23 cellular contexts compared by ENCODE assay signal in the genomic region with DNA sequence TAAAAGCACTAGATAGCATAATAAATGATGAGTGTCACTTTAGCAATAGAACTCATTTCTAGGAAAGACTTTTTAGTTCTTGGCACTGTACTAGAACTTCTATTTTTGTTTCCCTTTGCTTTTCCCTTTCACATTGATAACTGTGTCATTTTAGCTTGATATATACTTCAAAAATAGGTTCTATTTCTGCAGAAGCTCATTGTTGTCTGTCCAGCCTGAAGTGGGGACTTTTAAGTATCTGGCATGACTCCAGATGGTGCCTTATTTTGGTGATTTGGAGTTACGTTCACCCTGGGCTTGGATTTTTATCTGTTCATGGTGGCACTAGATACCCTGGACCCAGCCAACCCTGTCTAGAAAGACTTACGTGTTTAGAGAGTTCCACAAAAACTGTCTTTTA. TPM values are rescaled to one million over a fixed set of nuclear protein-coding genes. Genes with fewer than 3 reads are reported as not detected.
DNase-seq lines count a peak whose midpoint lies in the region; ATAC-seq and TF ChIP-seq lines count a peak whose summit lies in the region.
"Had no signal": no experiment of that assay in that cellular context is flagged by ENCODE, and none has a peak within 500 bp of the region (broad histone marks: within the 10 kb centered on the region; RNA-seq: fewer than 3 reads in every experiment).

No MANE protein-coding gene starts in this region.

- peak overlapping the region; percentile 21 for H3K4me3 Mint-ChIP-seq in activated naive CD4-positive, alpha-beta T cell treated with anti-CD3 and anti-CD28 coated beads, Interleukin-2, amount 10 ng/mL, durations not matched to agents 7 days and 5 days
- H3K4me3 Mint-ChIP-seq: activated naive CD8-positive, alpha-beta T cell had no signal

- peak overlapping the region; percentile 9 for H3K4me2 ChIP-seq in Karpas-422 (ENCODE audit: low read depth, low read length, poor library complexity, severe bottlenecking)
- H3K4me2 ChIP-seq: BLaER1 had no signal

- no peak for ATAC-seq in activated naive CD4-positive, alpha-beta T cell treated with anti-CD3 and anti-CD28 coated beads, Interleukin-2, amount 50 U/mL, for 72 hours
- no peak for ATAC-seq in HG03280 (IDR thresholded peaks at IDR 0.05; ENCODE audit: unreplicated experiment)

- no peak for DNase-seq in activated naive CD4-positive, alpha-beta T cell treated with anti-CD3 and anti-CD28 coated beads, Interleukin-2, amount 10 ng/mL, durations not matched to agents 7 days and 5 days
- DNase-seq in activated naive CD4-positive, alpha-beta T cell treated with anti-CD3 and anti-CD28 coated beads, Interleukin-2, amount 50 U/mL, for 72 hours (ENCODE audit: low spot score in 2 of 2), result no peak
- DNase-seq in Karpas-422, result no peak
- no peak for DNase-seq in ascending aorta (ENCODE audit: low spot score in 2 of 2)
- DNase-seq in HAP-1 (ENCODE audit: low spot score in 2 of 2), result no peak
- no peak for DNase-seq in colonic mucosa
- DNase-seq: activated CD4-positive, alpha-beta T cell treated with anti-CD3 and anti-CD28 coated beads for 4 hours; aorta; central memory CD4-positive, alpha-beta T cell; DMS79 treated with DMSO at 0.1 percent for 48 hours; KBM-7; NCI-H1694 treated with DMSO at 0.1 percent for 48 hours; NCI-H2227 treated with DMSO at 0.1 percent for 48 hours; NCI-H748 treated with DMSO at 0.1 percent for 48 hours; SHP77 treated with DMSO at 0.1 percent for 48 hours; stimulated activated CD4-positive, alpha-beta T cell treated with anti-CD3 and anti-CD28 coated beads, Interleukin-1b, Interleukin-23, amount 100 ng/mL, for 48 hours; uterus had no signal

- no peaks in the 10 kb centered on the region for H3K9me2 ChIP-seq in Karpas-422 (replicated peaks; ENCODE audit: insufficient read depth, low read length)

- TF ChIP-seq CTCF in ascending aorta (IDR thresholded peaks at IDR 0.05), result no peak
- no peak for TF ChIP-seq CTCF in colonic mucosa (IDR thresholded peaks at IDR 0.05)

- no peaks in the 10 kb centered on the region for H3K9me3 Mint-ChIP-seq in activated naive CD4-positive, alpha-beta T cell treated with anti-CD3 and anti-CD28 coated beads, Interleukin-2, amount 10 ng/mL, durations not matched to agents 7 days and 5 days
- no peaks in the 10 kb centered on the region for H3K9me3 Mint-ChIP-seq in activated naive CD4-positive, alpha-beta T cell treated with anti-CD3 and anti-CD28 coated beads, Interleukin-2, amount 50 U/mL, for 72 hours

- CTCF ChIA-PET in activated naive CD4-positive, alpha-beta T cell treated with anti-CD3 and anti-CD28 coated beads, Interleukin-2, amount 10 ng/mL, durations not matched to agents 7 days and 5 days (lab: Charles Lee), result no interaction called here

- H3K27ac ChIP-seq in Karpas-422 (ENCODE audit: low read length), result no peak overlapping the region
- H3K27ac ChIP-seq in ascending aorta, result peak overlapping the region; percentile 21 to 42
- H3K27ac ChIP-seq in skeletal muscle tissue (ENCODE audit: low read depth, low read length), result peak overlapping the region; percentile 1
- no peak overlapping the region for H3K27ac ChIP-seq in colonic mucosa
- H3K27ac ChIP-seq: BLaER1, prostate gland, skin epidermis, uterus had no signal

- intact Hi-C loops in ascending aorta (cut with DNase I) (loop anchor here (10.0 kb wide), 1 partner anchor 846 kb away; no protein-coding TSS in a partner anchor), colonic mucosa (cut with DNase I) (loop anchor here (10.0 kb wide), 1 partner anchor 84 kb away; a partner anchor contains a TSS)

- no peaks in the 10 kb centered on the region for H4K20me1 ChIP-seq in Karpas-422 (ENCODE audit: insufficient read depth, low read depth, low read length)

- H3K9ac ChIP-seq in Karpas-422 (ENCODE audit: low read length) (no peak overlapping the region), skeletal muscle tissue (ENCODE audit: low read depth in 1 of 3, low read length in 3 of 3) (no peak overlapping the region), colonic mucosa (ENCODE audit: low read depth in 2 of 2, low read length in 2 of 2) (no peak overlapping the region)
- H3K9ac ChIP-seq: BLaER1 had no signal

- no peaks in the 10 kb centered on the region for H3K27me3 Mint-ChIP-seq in activated naive CD4-positive, alpha-beta T cell treated with anti-CD3 and anti-CD28 coated beads, Interleukin-2, amount 10 ng/mL, durations not matched to agents 7 days and 5 days
- H3K27me3 Mint-ChIP-seq: activated naive CD8-positive, alpha-beta T cell had no signal

- H3K4me3 ChIP-seq in Karpas-422 (ENCODE audit: low read length) (no peak overlapping the region), ascending aorta (peak overlapping the region in 1 of 2 donors; percentile 24), skeletal muscle tissue (ENCODE audit: low read length in 3 of 3) (no peak overlapping the region), HAP-1 (no peak overlapping the region), colonic mucosa (no peak overlapping the region)
- H3K4me3 ChIP-seq: BLaER1, prostate gland, skin epidermis, uterus had no signal

- H3K27ac Mint-ChIP-seq in activated naive CD4-positive, alpha-beta T cell treated with anti-CD3 and anti-CD28 coated beads, Interleukin-2, amount 10 ng/mL, durations not matched to agents 7 days and 5 days, result peak overlapping the region; percentile 74
- H3K27ac Mint-ChIP-seq in activated naive CD4-positive, alpha-beta T cell treated with anti-CD3 and anti-CD28 coated beads, Interleukin-2, amount 50 U/mL, for 72 hours, result no peak overlapping the region
- H3K27ac Mint-ChIP-seq: activated naive CD8-positive, alpha-beta T cell had no signal

- peaks cover 30% of the 10 kb centered on the region for H3K4me1 Mint-ChIP-seq in activated naive CD4-positive, alpha-beta T cell treated with anti-CD3 and anti-CD28 coated beads, Interleukin-2, amount 10 ng/mL, durations not matched to agents 7 days and 5 days

- H3K36me3 Mint-ChIP-seq in activated naive CD4-positive, alpha-beta T cell treated with anti-CD3 and anti-CD28 coated beads, Interleukin-2, amount 10 ng/mL, durations not matched to agents 7 days and 5 days, result peaks cover 16% of the 10 kb centered on the region
- H3K36me3 Mint-ChIP-seq in activated naive CD4-positive, alpha-beta T cell treated with anti-CD3 and anti-CD28 coated beads, Interleukin-2, amount 50 U/mL, for 72 hours, result peaks cover 6 to 14% of the 10 kb centered on the region in 2 donors
- H3K36me3 Mint-ChIP-seq: activated naive CD8-positive, alpha-beta T cell had no signal

- H3K79me2 ChIP-seq in Karpas-422 (ENCODE audit: low read length), result peaks cover 93% of the 10 kb centered on the region

- in situ Hi-C loops in HAP-1 (cut with MboI; ENCODE audit: low sequenced_read_pairs), result no loop called here

- no peak overlapping the region for H2AFZ ChIP-seq in Karpas-422 (ENCODE audit: low read length)

- no peaks in the 10 kb centered on the region for H3K27me3 ChIP-seq in Karpas-422 (ENCODE audit: low read length)
- H3K27me3 ChIP-seq in ascending aorta, result no peaks in the 10 kb centered on the region
- H3K27me3 ChIP-seq in skeletal muscle tissue (ENCODE audit: control insufficient read depth in 3 of 3, insufficient read depth in 3 of 3, low read length in 3 of 3), result no peaks in the 10 kb centered on the region
- H3K27me3 ChIP-seq in HAP-1 (ENCODE audit: low read depth), result no peaks in the 10 kb centered on the region
- H3K27me3 ChIP-seq in colonic mucosa, result no peaks in the 10 kb centered on the region
- H3K27me3 ChIP-seq: BLaER1, uterus had no signal

- H3K4me1 ChIP-seq in Karpas-422 (ENCODE audit: low read length) (peaks cover 22% of the 10 kb centered on the region), ascending aorta (peaks cover 0 to 12% of the 10 kb centered on the region in 2 donors), skeletal muscle tissue (ENCODE audit: control insufficient read depth in 3 of 3, insufficient read depth in 3 of 3, low read length in 3 of 3) (peaks cover 4 to 15% (median 5%) of the 10 kb centered on the region in 3 donors), HAP-1 (peaks cover 7% of the 10 kb centered on the region), colonic mucosa (no peaks in the 10 kb centered on the region)
- H3K4me1 ChIP-seq: prostate gland had no signal

- H3K9me3 ChIP-seq in Karpas-422 (ENCODE audit: low read length), result no peaks in the 10 kb centered on the region
- no peaks in the 10 kb centered on the region for H3K9me3 ChIP-seq in ascending aorta
- H3K9me3 ChIP-seq in skeletal muscle tissue (ENCODE audit: control insufficient read depth in 3 of 3, low read length in 3 of 3), result no peaks in the 10 kb centered on the region
- H3K9me3 ChIP-seq in HAP-1, result no peaks in the 10 kb centered on the region; the same call in 1 of the 2 replicates
- no peaks in the 10 kb centered on the region for H3K9me3 ChIP-seq in colonic mucosa
- H3K9me3 ChIP-seq: BLaER1, prostate gland, uterus had no signal

- peaks cover 14% of the 10 kb centered on the region; the same call in 1 of the 2 replicates for H3K36me3 ChIP-seq in Karpas-422 (ENCODE audit: insufficient read depth, low read length)
- no peaks in the 10 kb centered on the region for H3K36me3 ChIP-seq in ascending aorta
- peaks cover 0 to 3% (median 0%) of the 10 kb centered on the region in 3 donors for H3K36me3 ChIP-seq in skeletal muscle tissue (ENCODE audit: control insufficient read depth in 3 of 3, insufficient read depth in 3 of 3, low read length in 3 of 3)
- no peaks in the 10 kb centered on the region; the same call in 1 of the 2 replicates for H3K36me3 ChIP-seq in HAP-1 (replicated peaks)
- no peaks in the 10 kb centered on the region for H3K36me3 ChIP-seq in colonic mucosa
- H3K36me3 ChIP-seq: prostate gland, uterus had no signal

RNA-seq across cellular contexts. Expression of a gene that starts 3.4 kb away (rescaled TPM):
- 10 to 100 TPM; 22.7 to 28.7 TPM for total RNA-seq in activated naive CD4-positive, alpha-beta T cell treated with anti-CD3 and anti-CD28 coated beads, Interleukin-2, amount 50 U/mL, for 72 hours
- 15.6 and 36.6 TPM in 2 replicates for total RNA-seq in Karpas-422 (2014; rRNA removed; shearing (Covaris generic); ENCODE audit: low replicate concordance)
- total RNA-seq in ascending aorta (3.5 TPM), skeletal muscle tissue (13.6 TPM), colonic mucosa (10 to 100 TPM; 18.6 to 20.8 TPM)

RNA-seq across cellular contexts. Expression of a gene that starts 3.6 kb away (rescaled TPM):
- total RNA-seq in activated naive CD4-positive, alpha-beta T cell treated with anti-CD3 and anti-CD28 coated beads, Interleukin-2, amount 50 U/mL, for 72 hours, result 10 to 100 TPM; 16.8 to 21.2 TPM
- 57.2 and 99.5 TPM in 2 replicates for total RNA-seq in Karpas-422 (2014; rRNA removed; shearing (Covaris generic); ENCODE audit: low replicate concordance)
- total RNA-seq in ascending aorta (26.3 TPM), skeletal muscle tissue (37.1 TPM), colonic mucosa (10 to 100 TPM; 19.9 to 22.0 TPM)

Comparison
In these comparisons a context has a peak if more than half of its experiments do, and no peak if none do; other contexts are left out.
1. H3K27ac ChIP-seq: peak in ascending aorta (2 of 2) and skeletal muscle tissue (single experiment); none in Karpas-422 (single experiment) and colonic mucosa (single experiment).